1 cellular context compared by ENCODE assay signal in genomic region chr17:68462381-68463210, GRCh38.
TF ChIP-seq lines count a peak whose summit lies in the region.

No MANE protein-coding gene starts in this region.

TF ChIP-seq in HepG2, 621 proteins besides CTCF, POLR2A, EP300 and RAD21 (continued from another document):
- peak; percentile 47; the same call in 1 of the 2 replicates for TF ChIP-seq ATF2 (CRISPR knock-in tag; IDR thresholded peaks at IDR 0.05)
- TF ChIP-seq ZNF329 (CRISPR knock-in tag; IDR thresholded peaks at IDR 0.05; ENCODE audit: low read depth) = no peak
- no peak for TF ChIP-seq NKX3-1 (CRISPR knock-in tag; IDR thresholded peaks at IDR 0.05)
- peak; percentile 48; the same call in 1 of the 2 replicates for TF ChIP-seq ARNTL (CRISPR knock-in tag; IDR thresholded peaks at IDR 0.05)
- no peak for TF ChIP-seq GPBP1L1 (CRISPR knock-in tag; IDR thresholded peaks at IDR 0.05)
- no peak for TF ChIP-seq ZNF136 (CRISPR knock-in tag; IDR thresholded peaks at IDR 0.05; ENCODE audit: low read depth)
- 0 out of 2 replicates have a peak, but pooled peaks have one; percentile 19 for TF ChIP-seq HDAC2 (CRISPR knock-in tag; IDR thresholded peaks at IDR 0.05)
- TF ChIP-seq SAP130 (CRISPR knock-in tag; IDR thresholded peaks at IDR 0.05; ENCODE audit: low read depth) = peak; percentile 70
- no peak for TF ChIP-seq SCMH1 (CRISPR knock-in tag; IDR thresholded peaks at IDR 0.05; ENCODE audit: borderline replicate concordance)
- TF ChIP-seq HNRNPL (IDR thresholded peaks at IDR 0.05; ENCODE audit: low read depth, low read length) = no peak
- TF ChIP-seq SAFB2 (CRISPR knock-in tag; IDR thresholded peaks at IDR 0.05; ENCODE audit: borderline replicate concordance, low read depth) = 0 out of 2 replicates have a peak, but pooled peaks have one; percentile 14
- TF ChIP-seq ZNF674 (CRISPR knock-in tag; IDR thresholded peaks at IDR 0.05; ENCODE audit: low read depth) = no peak
- TF ChIP-seq MLLT10 (CRISPR knock-in tag; IDR thresholded peaks at IDR 0.05) = no peak
- no peak for TF ChIP-seq E2F1 (CRISPR knock-in tag; IDR thresholded peaks at IDR 0.05)
- 0 out of 2 replicates have a peak, but pooled peaks have one; percentile 73 for TF ChIP-seq FOXC1 (CRISPR knock-in tag; IDR thresholded peaks at IDR 0.05; ENCODE audit: borderline replicate concordance)
- peak; percentile 10; the same call in 1 of the 2 replicates for TF ChIP-seq CEBPG (CRISPR knock-in tag; IDR thresholded peaks at IDR 0.05)
- TF ChIP-seq PATZ1 (CRISPR knock-in tag; IDR thresholded peaks at IDR 0.05) = peak; percentile 50; the same call in 1 of the 2 replicates
- TF ChIP-seq SP2 (CRISPR knock-in tag; IDR thresholded peaks at IDR 0.05) = no peak
- peak; percentile 23; the same call in 1 of the 2 replicates for TF ChIP-seq KDM2A (CRISPR knock-in tag; IDR thresholded peaks at IDR 0.05; ENCODE audit: borderline replicate concordance, low read depth)
- TF ChIP-seq ZNF639 (CRISPR knock-in tag; conservative IDR thresholded peaks at IDR 0.05) = 0 out of 2 replicates have a peak, but pooled peaks have one; percentile 21
- peak; percentile 93 for TF ChIP-seq SMC3 (IDR thresholded peaks at IDR 0.05; ENCODE audit: low read length)
- 0 out of 2 replicates have a peak, but pooled peaks have one; percentile 11 for TF ChIP-seq NCOA2 (CRISPR knock-in tag; IDR thresholded peaks at IDR 0.05)
- TF ChIP-seq SALL1 (CRISPR knock-in tag; IDR thresholded peaks at IDR 0.05) = peak; percentile 54
- peak; percentile 55; the same call in 1 of the 2 replicates for TF ChIP-seq TSC22D2 (CRISPR knock-in tag; IDR thresholded peaks at IDR 0.05; ENCODE audit: borderline replicate concordance)
- no peak for TF ChIP-seq DPF2 (CRISPR knock-in tag; IDR thresholded peaks at IDR 0.05; ENCODE audit: borderline replicate concordance, low read depth)
- peak; percentile 27; the same call in 1 of the 2 replicates for TF ChIP-seq ZNF614 (CRISPR knock-in tag; IDR thresholded peaks at IDR 0.05; ENCODE audit: borderline replicate concordance)
- TF ChIP-seq HIC2 (CRISPR knock-in tag; IDR thresholded peaks at IDR 0.05; ENCODE audit: low read depth) = no peak
- TF ChIP-seq HOXA3 (CRISPR knock-in tag; IDR thresholded peaks at IDR 0.05) = no peak
- TF ChIP-seq ZFY (CRISPR knock-in tag; IDR thresholded peaks at IDR 0.05) = no peak
- no peak for TF ChIP-seq RERE (CRISPR knock-in tag; IDR thresholded peaks at IDR 0.05; ENCODE audit: low read depth)
- TF ChIP-seq MAZ (IDR thresholded peaks at IDR 0.05; ENCODE audit: borderline replicate concordance, low read depth, low read length) = peak; percentile 56; the same call in 1 of the 2 replicates
- 0 out of 2 replicates have a peak, but pooled peaks have one; percentile 25 for TF ChIP-seq MAZ (CRISPR knock-in tag; IDR thresholded peaks at IDR 0.05; ENCODE audit: low read depth)
- peak; percentile 57; the same call in 1 of the 2 replicates for TF ChIP-seq HNF1B (CRISPR knock-in tag; IDR thresholded peaks at IDR 0.05)
- TF ChIP-seq CCAR2 (optimal IDR thresholded peaks at IDR 0.05; ENCODE audit: low read depth, low read length) = no peak
- peak; percentile 64; the same call in 1 of the 2 replicates for TF ChIP-seq MIXL1 (CRISPR knock-in tag; IDR thresholded peaks at IDR 0.05)
